Comparison of ENCODE assay signal across 8 cellular contexts in genomic region chr13:21060827-21061076, GRCh38. TPM values are rescaled to one million over a fixed set of nuclear protein-coding genes. Genes with fewer than 3 reads are reported as not detected.
DNase-seq lines count a peak whose midpoint lies in the region; ATAC-seq and TF ChIP-seq lines count a peak whose summit lies in the region.

No MANE protein-coding gene starts in this region.

- intact Hi-C loops in Right ventricle myocardium inferior (cut with DNase I) (loop anchor here (5.0 kb wide), 2 partner anchors 38 to 118 kb away; no protein-coding TSS in a partner anchor), Right ventricle myocardium superior (cut with DNase I) (loop anchor here (10.0 kb wide), 1 partner anchor 46 kb away; no protein-coding TSS in a partner anchor), lower lobe of right lung (cut with DNase I) (no loop called here), vagina (cut with DNase I) (no loop called here)

- TF ChIP-seq CTCF in cardiac fibroblast (IDR thresholded peaks at IDR 0.05; ENCODE audit: low read depth, low read length): no peak
- TF ChIP-seq CTCF in lower lobe of right lung (IDR thresholded peaks at IDR 0.05): no peak
- TF ChIP-seq CTCF in vagina (IDR thresholded peaks at IDR 0.05): no peak

- ATAC-seq in Right ventricle myocardium inferior (no peak), Right ventricle myocardium superior (ENCODE audit: poor library complexity) (no peak), lower lobe of right lung (no peak), GM21717 (IDR thresholded peaks at IDR 0.05; ENCODE audit: unreplicated experiment) (no peak)

- H3K27me3 ChIP-seq in lower lobe of right lung (ENCODE audit: low read depth) (no peaks in the 10 kb centered on the region), vagina (no peaks in the 10 kb centered on the region)

- H3K27ac ChIP-seq in lower lobe of right lung (peak overlapping the region; percentile 99), vagina (peak overlapping the region; percentile 99)

- no peaks in the 10 kb centered on the region for H3K36me3 ChIP-seq in lower lobe of right lung
- no peaks in the 10 kb centered on the region for H3K36me3 ChIP-seq in vagina

- no peak for TF ChIP-seq POLR2A in vagina (IDR thresholded peaks at IDR 0.05)

- H3K4me3 ChIP-seq in cardiac fibroblast (replicated peaks in 1 of 2; ENCODE audit: low read depth in 2 of 2, low read length in 2 of 2) (peak overlapping the region; percentile 65 to 78), lower lobe of right lung (peak overlapping the region; percentile 85), vagina (peak overlapping the region; percentile 75)

- H3K9me3 ChIP-seq in lower lobe of right lung (no peaks in the 10 kb centered on the region), vagina (no peaks in the 10 kb centered on the region)

- peak; percentile 83 for DNase-seq in Right ventricle myocardium inferior (ENCODE audit: missing footprints)
- no peak for DNase-seq in Right ventricle myocardium superior
- no peak for DNase-seq in cardiac fibroblast (ENCODE audit: low read depth in 2 of 2)
- DNase-seq in lower lobe of right lung: no peak
- DNase-seq in vagina (ENCODE audit: extremely low spot score in 2 of 2): no peak
- DNase-seq in UCSD-AML1 (lab: John Stamatoyannopoulos, UW; ENCODE audit: unreplicated experiment): no peak
- no peak for DNase-seq in globus pallidus (ENCODE audit: low spot score)

- peaks cover 49% of the 10 kb centered on the region for H3K4me1 ChIP-seq in lower lobe of right lung
- peaks cover 49% of the 10 kb centered on the region for H3K4me1 ChIP-seq in vagina

RNA-seq across cellular contexts. Expression of gene LATS2, which starts 0.6 kb away (rescaled TPM):
- total RNA-seq in Right ventricle myocardium inferior: 23.7 TPM
- total RNA-seq in Right ventricle myocardium superior: 22.5 TPM
- 26.1 TPM for total RNA-seq in lower lobe of right lung
- total RNA-seq in vagina: 25.8 TPM

Comparison
In these comparisons a context has a peak if more than half of its experiments do, and no peak if none do; other contexts are left out.
1. intact Hi-C loops: an anchor here in Right ventricle myocardium inferior (5.0 kb wide) and Right ventricle myocardium superior (10.0 kb wide); none called in lower lobe of right lung and vagina.